Comparison of ENCODE assay signal across 19 cellular contexts in genomic region chr19:14271830-14272229, GRCh38.
DNase-seq lines count a peak whose midpoint lies in the region; ATAC-seq and TF ChIP-seq lines count a peak whose summit lies in the region.
"Had no signal": no experiment of that assay in that cellular context is flagged by ENCODE, and none has a peak within 500 bp of the region (broad histone marks: within the 10 kb centered on the region; RNA-seq: fewer than 3 reads in every experiment).

No MANE protein-coding gene starts in this region.

- H3K79me1 ChIP-seq in neuronal stem cell (ENCODE audit: low read depth, low read length) = no peaks in the 10 kb centered on the region

- POLR2A ChIA-PET in GM10248 (lab: Yijun Ruan, JAX) = no interaction called here

- no peak overlapping the region for H3K27ac ChIP-seq in neuronal stem cell (replicated peaks; ENCODE audit: low read length)
- H3K27ac ChIP-seq: C4-2B had no signal

- no peak overlapping the region for H4K8ac ChIP-seq in neuronal stem cell (ENCODE audit: low read depth, low read length)

- no peak for ATAC-seq in GM19467 (IDR thresholded peaks at IDR 0.05; ENCODE audit: unreplicated experiment)
- ATAC-seq: PC-3 had no signal

- H3K14ac ChIP-seq in neuronal stem cell (ENCODE audit: low read length) = no peak overlapping the region

- no peak for TF ChIP-seq CTCF in GM10248 (IDR thresholded peaks at IDR 0.05; ENCODE audit: control extremely low read depth, extremely low read depth, low read depth, missing control alignments)

- peaks cover 0 to 13% (median 2%) of the 10 kb centered on the region in 3 experiments for H3K27me3 ChIP-seq in neuronal stem cell (ENCODE audit: control insufficient read depth in 3 of 3, insufficient read depth in 3 of 3, low read depth in 1 of 3, low read length in 3 of 3)

- no CpG with 5 or more reads among the region's 2 CpGs for WGBS in neuronal stem cell (ENCODE audit: extremely low coverage in 2 of 2, insufficient read length in 2 of 2, insufficient replicate concordance in 1 of 2), 2 donors

- H2BK15ac ChIP-seq in neuronal stem cell (ENCODE audit: low read length) = no peak overlapping the region

- H3K4me2 ChIP-seq in neuronal stem cell (ENCODE audit: insufficient read depth, low read length, poor library complexity, severe bottlenecking) = no peak overlapping the region
- H3K4me2 ChIP-seq: SK-N-SH had no signal

- no peak overlapping the region for H2BK120ac ChIP-seq in neuronal stem cell (ENCODE audit: low read depth, low read length)

- no peak overlapping the region for H2BK5ac ChIP-seq in neuronal stem cell (ENCODE audit: low read length)

- H4K91ac ChIP-seq in neuronal stem cell (ENCODE audit: low read depth, low read length, poor library complexity) = no peak overlapping the region

- no peak overlapping the region for H2BK12ac ChIP-seq in neuronal stem cell (ENCODE audit: low read length)

- no peak overlapping the region for H2AK5ac ChIP-seq in neuronal stem cell (ENCODE audit: low read depth, low read length)

- H3K4me3 ChIP-seq in neuronal stem cell (ENCODE audit: low read length in 2 of 2) = no peak overlapping the region

- peaks cover 0 to 4% of the 10 kb centered on the region in 2 donors for H3K4me1 ChIP-seq in neuronal stem cell (ENCODE audit: control insufficient read depth in 2 of 2, insufficient read depth in 1 of 2, low read depth in 1 of 2, low read length in 2 of 2)

- H3K9ac ChIP-seq in neuronal stem cell (ENCODE audit: low read depth, low read length, poor library complexity) = no peak overlapping the region
- H3K9ac ChIP-seq: SK-N-SH had no signal

- H3K18ac ChIP-seq in neuronal stem cell (ENCODE audit: low read length) = no peak overlapping the region

- peaks cover 0 to 8% of the 10 kb centered on the region in 2 donors for H3K9me3 ChIP-seq in neuronal stem cell (replicated peaks in 1 of 2; ENCODE audit: control insufficient read depth in 2 of 2, insufficient read depth in 1 of 2, low read depth in 1 of 2, low read length in 2 of 2)
- H3K9me3 ChIP-seq: SK-N-SH had no signal

- no peak for TF ChIP-seq POLR2A in erythroblast (IDR thresholded peaks at IDR 0.05; ENCODE audit: low read length)

- DNase-seq in GM10248 (ENCODE audit: extremely low spot score) (peak; percentile 10), NCI-H82 treated with DMSO at 0.1 percent for 48 hours (lab: John Stamatoyannopoulos, UW; ENCODE audit: unreplicated experiment) (peak; percentile 37), dermis blood vessel endothelial cell (peak; percentile 29), neuronal stem cell (ENCODE audit: low spot score) (no peak), hepatic stellate cell (ENCODE audit: low spot score) (no peak), erythroblast (lab: John Stamatoyannopoulos, UW) (no peak)
- DNase-seq: DMS79, GOT3, NCI-H1092 treated with DMSO at 0.1 percent for 48 hours, NCI-H146, NCI-H2029 treated with DMSO at 0.1 percent for 48 hours, NCI-H2171, NCI-H446 treated with DMSO at 0.1 percent for 48 hours, PC-3, RPMI8226, SHP77 treated with DMSO at 0.1 percent for 48 hours, SK-N-SH had no signal

- no peak overlapping the region for H3K23ac ChIP-seq in neuronal stem cell (ENCODE audit: low read depth, low read length, poor library complexity)

- CTCF ChIA-PET in GM10248 (lab: Yijun Ruan, JAX) = interaction anchor here (0.9 kb wide), 1 partner anchor 135 kb away, joined by 3 read pairs; the partner anchor contains the start of gene ASF1B

- H3K36me3 ChIP-seq in neuronal stem cell (replicated peaks in 1 of 2; ENCODE audit: control insufficient read depth in 2 of 2, insufficient read depth in 2 of 2, low read length in 2 of 2) = peaks cover 0 to 2% of the 10 kb centered on the region in 2 donors

- no peak overlapping the region for H3K4ac ChIP-seq in neuronal stem cell (ENCODE audit: low read length)

- H2AFZ ChIP-seq in neuronal stem cell (ENCODE audit: low read length) = peak overlapping the region; percentile 63

Comparison
In these comparisons a context has a peak if more than half of its experiments do, and no peak if none do; other contexts are left out.
1. DNase-seq: peak in GM10248 (single experiment), NCI-H82 treated with DMSO at 0.1 percent for 48 hours (single experiment) and dermis blood vessel endothelial cell (single experiment); none in neuronal stem cell (single experiment), hepatic stellate cell (single experiment) and erythroblast (0 of 2).